Comparison of ENCODE assay signal across 10 cellular contexts in genomic region chr20:46676649-46677316, GRCh38. TPM values are rescaled to one million over a fixed set of nuclear protein-coding genes. Genes with fewer than 3 reads are reported as not detected.
"Had no signal": no experiment of that assay in that cellular context is flagged by ENCODE, and none has a peak within 500 bp of the region (broad histone marks: within the 10 kb centered on the region; RNA-seq: fewer than 3 reads in every experiment).

No MANE protein-coding gene starts in this region.

RNA-seq across cellular contexts. Expression of gene SLC13A3, which starts 25.5 kb away (rescaled TPM):
- total RNA-seq: activated CD4-positive, alpha-beta memory T cell treated with anti-CD3 and anti-CD28 coated beads, Interleukin-2, amount 10 ng/mL, durations not matched to agents 7 days and 5 days; activated CD8-positive, alpha-beta T cell treated with anti-CD3 and anti-CD28 coated beads, Interleukin-2, amount 10 ng/mL, durations not matched to agents 7 days and 5 days; activated naive CD4-positive, alpha-beta T cell treated with anti-CD3 and anti-CD28 coated beads for 36 hours; activated naive CD4-positive, alpha-beta T cell treated with anti-CD3 and anti-CD28 coated beads, Interleukin-2, amount 50 U/mL, for 72 hours; activated naive CD8-positive, alpha-beta T cell treated with anti-CD3 and anti-CD28 coated beads for 36 hours; activated T-helper 1 cell treated with anti-CD3 and anti-CD28 coated beads, Interleukin-12 subunit alpha, Interleukin-12 subunit beta, Interleukin-2, Interleukin-4 antibody, amounts not matched to agents 30 ng/mL and 10 ng/mL and 1 ng/mL, durations not matched to agents 14 hours and 24 hours and 36 hours; activated T-helper 17 cell treated with anti-CD3 and anti-CD28 coated beads, Interleukin-2, amount 50 U/mL, for 72 hours had no signal

RNA-seq across cellular contexts. Expression of gene SLC2A10, which starts 32.7 kb away (rescaled TPM):
- total RNA-seq: activated CD4-positive, alpha-beta memory T cell treated with anti-CD3 and anti-CD28 coated beads, Interleukin-2, amount 10 ng/mL, durations not matched to agents 7 days and 5 days; activated CD4-positive, alpha-beta T cell treated with anti-CD3 and anti-CD28 coated beads for 36 hours; activated CD4-positive, alpha-beta T cell treated with anti-CD3 and anti-CD28 coated beads, Interleukin-2, amount 10 ng/mL, durations not matched to agents 7 days and 5 days; activated CD8-positive, alpha-beta T cell treated with anti-CD3 and anti-CD28 coated beads, Interleukin-2, amount 10 ng/mL, durations not matched to agents 7 days and 5 days; activated naive CD4-positive, alpha-beta T cell treated with anti-CD3 and anti-CD28 coated beads for 36 hours; activated T-cell treated with anti-CD3 and anti-CD28 coated beads, Interleukin-2, amount 50 U/mL, for 4 hours; activated T-helper 1 cell treated with anti-CD3 and anti-CD28 coated beads, Interleukin-12 subunit alpha, Interleukin-12 subunit beta, Interleukin-2, Interleukin-4 antibody, amounts not matched to agents 30 ng/mL and 10 ng/mL and 1 ng/mL, durations not matched to agents 14 hours and 24 hours and 36 hours; activated T-helper 17 cell treated with anti-CD3 and anti-CD28 coated beads, Interleukin-2, amount 50 U/mL, for 72 hours had no signal
